In the genomic region with DNA sequence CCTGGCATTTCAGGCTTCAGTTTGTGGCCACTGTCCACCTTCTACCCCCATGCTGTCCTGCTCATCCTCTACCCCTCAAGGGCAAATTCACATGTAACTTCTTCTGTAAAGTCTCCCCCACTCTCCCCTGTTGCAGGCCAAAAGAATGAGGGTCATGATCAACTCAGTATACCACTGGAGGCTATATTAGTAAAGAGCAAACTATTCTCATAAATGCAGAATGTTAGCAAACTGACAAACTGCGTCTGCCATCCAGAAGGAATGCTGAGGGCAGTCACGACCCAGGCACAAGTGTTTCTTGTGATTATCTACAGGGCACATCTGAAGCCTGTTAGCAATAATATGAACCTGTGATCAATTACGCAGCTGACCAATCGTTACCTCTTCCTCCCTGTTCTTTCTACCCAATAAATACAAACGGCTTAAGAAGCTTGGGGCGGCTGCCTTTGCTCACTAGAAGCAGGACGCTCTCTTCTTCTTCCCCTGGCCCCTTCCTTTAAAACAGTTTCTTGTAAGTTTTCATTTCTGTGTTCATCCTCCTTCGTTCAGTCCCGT, we compare ENCODE assay signal across 22 cellular contexts. TPM values are rescaled to one million over a fixed set of nuclear protein-coding genes. Genes with fewer than 3 reads are reported as not detected.
DNase-seq lines count a peak whose midpoint lies in the region; ATAC-seq and TF ChIP-seq lines count a peak whose summit lies in the region.
"Had no signal": no experiment of that assay in that cellular context is flagged by ENCODE, and none has a peak within 500 bp of the region (broad histone marks: within the 10 kb centered on the region; RNA-seq: fewer than 3 reads in every experiment).

No MANE protein-coding gene starts in this region.

- H3K27ac ChIP-seq in adrenal gland, result peak overlapping the region in 1 of 5 donors; percentile 34
- H3K27ac ChIP-seq: KMS-11 had no signal

- POLR2A ChIA-PET in WTC11 (lab: Charles Lee), result no interaction called here

- 92 to 95% (median 93%) methylated on average over 9 of the region's 9 CpGs for WGBS in adrenal gland, 4 donors

- no peaks in the 10 kb centered on the region for H3K36me3 ChIP-seq in adrenal gland (replicated peaks in 1 of 2)

- TF ChIP-seq POLR2A in adrenal gland (IDR thresholded peaks at IDR 0.05), result no peak

- no peak overlapping the region for H3K4me3 Mint-ChIP-seq in WTC11
- H3K4me3 Mint-ChIP-seq in nephron progenitor cell, result no peak overlapping the region
- H3K4me3 Mint-ChIP-seq: CD8-positive, alpha-beta T cell; H9; T-helper 1 cell treated with Interleukin-12 subunit alpha and Interleukin-12 subunit beta and Interleukin-4 antibody, amounts not matched to agents 30 μg/mL and 1 μg/mL, for 36 hours had no signal

- H3K9me3 ChIP-seq in adrenal gland (replicated peaks in 1 of 3), result no peaks in the 10 kb centered on the region

- H3K27me3 Mint-ChIP-seq in WTC11 (ENCODE audit: low read depth) (no peaks in the 10 kb centered on the region), nephron progenitor cell (ENCODE audit: low read depth, poor library complexity) (no peaks in the 10 kb centered on the region)

- H3K27me3 ChIP-seq in adrenal gland, result no peaks in the 10 kb centered on the region

- no peak for ATAC-seq in WTC11
- ATAC-seq: CD8-positive, alpha-beta T cell had no signal

- H3K4me3 ChIP-seq in adrenal gland, result no peak overlapping the region

- TF ChIP-seq CTCF in AG09319 (IDR thresholded peaks at IDR 0.05; ENCODE audit: low read depth, low read length) (no peak), WTC11 (IDR thresholded peaks at IDR 0.05) (no peak), nephron progenitor cell (IDR thresholded peaks at IDR 0.05) (no peak), adrenal gland (IDR thresholded peaks at IDR 0.05) (no peak)

- intact Hi-C loops in adrenal gland (cut with DNase I), result loop anchor here in 1 of 2 donors (10.0 kb wide), 1 partner anchor 69 kb away; no protein-coding TSS in a partner anchor

- DNase-seq in AG09319 (ENCODE audit: extremely low read depth, low read depth) (peak; percentile 31), EL (peak; percentile 63), WTC11 (ENCODE audit: low spot score) (no peak), nephron progenitor cell (no peak), adrenal gland (no peak), NCI-H187 treated with DMSO at 0.1 percent for 48 hours (lab: John Stamatoyannopoulos, UW) (no peak), occipital lobe (lab: John Stamatoyannopoulos, UW) (no peak)
- DNase-seq: C1 segment of cervical spinal cord; Calu3; CD8-positive, alpha-beta T cell; DMS153; GF-D8; H9; IMR-90; NCI-H1105; NCI-H146; NCI-H2029 treated with DMSO at 0.1 percent for 48 hours; NCI-H345; NCI-H524; Right ventricle myocardium superior had no signal

- H3K9me3 Mint-ChIP-seq in WTC11 (no peaks in the 10 kb centered on the region; the same call in 1 of the 2 replicates), nephron progenitor cell (peaks cover 17% of the 10 kb centered on the region)
- H3K9me3 Mint-ChIP-seq: CD8-positive, alpha-beta T cell; T-helper 1 cell treated with Interleukin-12 subunit alpha and Interleukin-12 subunit beta and Interleukin-4 antibody, amounts not matched to agents 30 μg/mL and 1 μg/mL, for 36 hours had no signal

- H3K27ac Mint-ChIP-seq in WTC11, result peak overlapping the region; percentile 32; the same call in 1 of the 2 replicates
- H3K27ac Mint-ChIP-seq in nephron progenitor cell, result peak overlapping the region; percentile 53
- H3K27ac Mint-ChIP-seq: CD8-positive, alpha-beta T cell; H9; T-helper 1 cell treated with Interleukin-12 subunit alpha and Interleukin-12 subunit beta and Interleukin-4 antibody, amounts not matched to agents 30 μg/mL and 1 μg/mL, for 36 hours had no signal

- H3K36me3 Mint-ChIP-seq in WTC11 (peaks cover 41% of the 10 kb centered on the region), nephron progenitor cell (ENCODE audit: low read depth) (peaks cover 78% of the 10 kb centered on the region)
- H3K36me3 Mint-ChIP-seq: CD8-positive, alpha-beta T cell had no signal

- H3K4me1 Mint-ChIP-seq in WTC11 (peaks cover 9% of the 10 kb centered on the region), nephron progenitor cell (peaks cover 4% of the 10 kb centered on the region)

- CTCF ChIA-PET in WTC11 (lab: Charles Lee), result no interaction called here

- peaks cover 0 to 7% of the 10 kb centered on the region in 2 donors for H3K4me1 ChIP-seq in adrenal gland (replicated peaks in 1 of 2)

TF ChIP-seq in WTC11, 78 proteins besides CTCF, POLR2A, EP300 and RAD21:
- TF ChIP-seq, protein P1, sequence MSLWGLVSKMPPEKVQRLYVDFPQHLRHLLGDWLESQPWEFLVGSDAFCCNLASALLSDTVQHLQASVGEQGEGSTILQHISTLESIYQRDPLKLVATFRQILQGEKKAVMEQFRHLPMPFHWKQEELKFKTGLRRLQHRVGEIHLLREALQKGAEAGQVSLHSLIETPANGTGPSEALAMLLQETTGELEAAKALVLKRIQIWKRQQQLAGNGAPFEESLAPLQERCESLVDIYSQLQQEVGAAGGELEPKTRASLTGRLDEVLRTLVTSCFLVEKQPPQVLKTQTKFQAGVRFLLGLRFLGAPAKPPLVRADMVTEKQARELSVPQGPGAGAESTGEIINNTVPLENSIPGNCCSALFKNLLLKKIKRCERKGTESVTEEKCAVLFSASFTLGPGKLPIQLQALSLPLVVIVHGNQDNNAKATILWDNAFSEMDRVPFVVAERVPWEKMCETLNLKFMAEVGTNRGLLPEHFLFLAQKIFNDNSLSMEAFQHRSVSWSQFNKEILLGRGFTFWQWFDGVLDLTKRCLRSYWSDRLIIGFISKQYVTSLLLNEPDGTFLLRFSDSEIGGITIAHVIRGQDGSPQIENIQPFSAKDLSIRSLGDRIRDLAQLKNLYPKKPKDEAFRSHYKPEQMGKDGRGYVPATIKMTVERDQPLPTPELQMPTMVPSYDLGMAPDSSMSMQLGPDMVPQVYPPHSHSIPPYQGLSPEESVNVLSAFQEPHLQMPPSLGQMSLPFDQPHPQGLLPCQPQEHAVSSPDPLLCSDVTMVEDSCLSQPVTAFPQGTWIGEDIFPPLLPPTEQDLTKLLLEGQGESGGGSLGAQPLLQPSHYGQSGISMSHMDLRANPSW (CRISPR knock-in tag; conservative IDR thresholded peaks at IDR 0.05; ENCODE audit: low read depth), result no peak
- no peak for TF ChIP-seq GABPB1 (CRISPR knock-in tag; IDR thresholded peaks at IDR 0.05)
- TF ChIP-seq, protein P2, sequence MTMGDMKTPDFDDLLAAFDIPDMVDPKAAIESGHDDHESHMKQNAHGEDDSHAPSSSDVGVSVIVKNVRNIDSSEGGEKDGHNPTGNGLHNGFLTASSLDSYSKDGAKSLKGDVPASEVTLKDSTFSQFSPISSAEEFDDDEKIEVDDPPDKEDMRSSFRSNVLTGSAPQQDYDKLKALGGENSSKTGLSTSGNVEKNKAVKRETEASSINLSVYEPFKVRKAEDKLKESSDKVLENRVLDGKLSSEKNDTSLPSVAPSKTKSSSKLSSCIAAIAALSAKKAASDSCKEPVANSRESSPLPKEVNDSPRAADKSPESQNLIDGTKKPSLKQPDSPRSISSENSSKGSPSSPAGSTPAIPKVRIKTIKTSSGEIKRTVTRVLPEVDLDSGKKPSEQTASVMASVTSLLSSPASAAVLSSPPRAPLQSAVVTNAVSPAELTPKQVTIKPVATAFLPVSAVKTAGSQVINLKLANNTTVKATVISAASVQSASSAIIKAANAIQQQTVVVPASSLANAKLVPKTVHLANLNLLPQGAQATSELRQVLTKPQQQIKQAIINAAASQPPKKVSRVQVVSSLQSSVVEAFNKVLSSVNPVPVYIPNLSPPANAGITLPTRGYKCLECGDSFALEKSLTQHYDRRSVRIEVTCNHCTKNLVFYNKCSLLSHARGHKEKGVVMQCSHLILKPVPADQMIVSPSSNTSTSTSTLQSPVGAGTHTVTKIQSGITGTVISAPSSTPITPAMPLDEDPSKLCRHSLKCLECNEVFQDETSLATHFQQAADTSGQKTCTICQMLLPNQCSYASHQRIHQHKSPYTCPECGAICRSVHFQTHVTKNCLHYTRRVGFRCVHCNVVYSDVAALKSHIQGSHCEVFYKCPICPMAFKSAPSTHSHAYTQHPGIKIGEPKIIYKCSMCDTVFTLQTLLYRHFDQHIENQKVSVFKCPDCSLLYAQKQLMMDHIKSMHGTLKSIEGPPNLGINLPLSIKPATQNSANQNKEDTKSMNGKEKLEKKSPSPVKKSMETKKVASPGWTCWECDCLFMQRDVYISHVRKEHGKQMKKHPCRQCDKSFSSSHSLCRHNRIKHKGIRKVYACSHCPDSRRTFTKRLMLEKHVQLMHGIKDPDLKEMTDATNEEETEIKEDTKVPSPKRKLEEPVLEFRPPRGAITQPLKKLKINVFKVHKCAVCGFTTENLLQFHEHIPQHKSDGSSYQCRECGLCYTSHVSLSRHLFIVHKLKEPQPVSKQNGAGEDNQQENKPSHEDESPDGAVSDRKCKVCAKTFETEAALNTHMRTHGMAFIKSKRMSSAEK (CRISPR knock-in tag; IDR thresholded peaks at IDR 0.05; ENCODE audit: borderline replicate concordance), result no peak
- TF ChIP-seq HMGA2 (CRISPR knock-in tag; IDR thresholded peaks at IDR 0.05), result no peak
- TF ChIP-seq ETV6 (CRISPR knock-in tag; IDR thresholded peaks at IDR 0.05), result no peak
- TF ChIP-seq, protein P3, sequence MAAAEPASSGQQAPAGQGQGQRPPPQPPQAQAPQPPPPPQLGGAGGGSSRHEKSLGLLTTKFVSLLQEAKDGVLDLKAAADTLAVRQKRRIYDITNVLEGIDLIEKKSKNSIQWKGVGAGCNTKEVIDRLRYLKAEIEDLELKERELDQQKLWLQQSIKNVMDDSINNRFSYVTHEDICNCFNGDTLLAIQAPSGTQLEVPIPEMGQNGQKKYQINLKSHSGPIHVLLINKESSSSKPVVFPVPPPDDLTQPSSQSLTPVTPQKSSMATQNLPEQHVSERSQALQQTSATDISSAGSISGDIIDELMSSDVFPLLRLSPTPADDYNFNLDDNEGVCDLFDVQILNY (CRISPR knock-in tag; IDR thresholded peaks at IDR 0.05), result no peak
- TF ChIP-seq, protein P4, sequence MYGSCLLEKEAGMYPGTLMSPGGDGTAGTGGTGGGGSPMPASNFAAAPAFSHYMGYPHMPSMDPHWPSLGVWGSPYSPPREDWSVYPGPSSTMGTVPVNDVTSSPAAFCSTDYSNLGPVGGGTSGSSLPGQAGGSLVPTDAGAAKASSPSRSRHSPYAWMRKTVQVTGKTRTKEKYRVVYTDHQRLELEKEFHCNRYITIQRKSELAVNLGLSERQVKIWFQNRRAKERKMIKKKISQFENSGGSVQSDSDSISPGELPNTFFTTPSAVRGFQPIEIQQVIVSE (CRISPR knock-in tag; IDR thresholded peaks at IDR 0.05; ENCODE audit: borderline replicate concordance), result no peak
- TF ChIP-seq CBFB (CRISPR knock-in tag; IDR thresholded peaks at IDR 0.05; ENCODE audit: low read depth), result no peak

RNA-seq across cellular contexts. Expression of a gene that starts 58.3 kb away (rescaled TPM):
- 86.8 to 92.1 TPM (median 90.1 TPM) in 3 replicates for total RNA-seq in WTC11 (2021)
- total RNA-seq in adrenal gland, result 10 to 100 TPM; 32.5 to 91.3 (median 46.2) TPM
- polyA plus RNA-seq in adrenal gland, result 10 to 100 TPM; 18.1 to 41.5 (median 21.0) TPM
- 114 TPM for total RNA-seq in occipital lobe

RNA-seq across cellular contexts. Expression of a gene that starts 58.7 kb away (rescaled TPM):
- 14.2 to 18.6 TPM (median 14.5 TPM) in 3 replicates for total RNA-seq in WTC11 (2021)
- 10 to 100 TPM in 4 of 8 donors, 1 to 10 TPM in 4; 5.5 to 15.5 (median 9.3) TPM for total RNA-seq in adrenal gland
- 1 to 10 TPM; 2.2 to 3.8 (median 2.5) TPM for polyA plus RNA-seq in adrenal gland
- total RNA-seq in occipital lobe, result 44.0 TPM

Comparison
In these comparisons a context has a peak if more than half of its experiments do, and no peak if none do; other contexts are left out.
1. DNase-seq: peak in AG09319 (single experiment) and EL (single experiment); none in WTC11 (single experiment), nephron progenitor cell (single experiment), adrenal gland (0 of 7), NCI-H187 treated with DMSO at 0.1 percent for 48 hours (single experiment) and occipital lobe (single experiment).